Comparison of ENCODE assay signal across 15 cellular contexts in genomic region chr16:11721781-11722467, GRCh38. TPM values are rescaled to one million over a fixed set of nuclear protein-coding genes. Genes with fewer than 3 reads are reported as not detected.
DNase-seq lines count a peak whose midpoint lies in the region; ATAC-seq, FAIRE-seq and TF ChIP-seq lines count a peak whose summit lies in the region.
"Had no signal": no experiment of that assay in that cellular context is flagged by ENCODE, and none has a peak within 500 bp of the region (broad histone marks: within the 10 kb centered on the region; RNA-seq: fewer than 3 reads in every experiment).

No MANE protein-coding gene starts in this region.

- H3K27me3 ChIP-seq in H9 (ENCODE audit: insufficient read depth, low read length): no peaks in the 10 kb centered on the region
- H3K27me3 ChIP-seq in K562 (ENCODE audit: control insufficient read depth in 2 of 2, insufficient read depth in 2 of 2, low read length in 2 of 2): no peaks in the 10 kb centered on the region
- H3K27me3 ChIP-seq: dorsolateral prefrontal cortex had no signal

- no peak overlapping the region for H4K91ac ChIP-seq in H9 (ENCODE audit: insufficient read length, low read depth, low read length)

- H4K5ac ChIP-seq in H9 (ENCODE audit: insufficient read length, low read depth, low read length): no peak overlapping the region

- no peaks in the 10 kb centered on the region for H3K27me3 Mint-ChIP-seq in T-helper 2 cell treated with Interferon-gamma antibody and Interleukin-4, amounts not matched to agents 5 μg/mL and 100 μg/mL, for 36 hours (ENCODE audit: low read depth)
- no peaks in the 10 kb centered on the region for H3K27me3 Mint-ChIP-seq in H9 (ENCODE audit: low read depth)
- no peaks in the 10 kb centered on the region for H3K27me3 Mint-ChIP-seq in nephron (ENCODE audit: low read depth)

- H3K4me3 Mint-ChIP-seq in T-helper 2 cell treated with Interferon-gamma antibody and Interleukin-4, amounts not matched to agents 5 μg/mL and 100 μg/mL, for 36 hours: no peak overlapping the region
- H3K4me3 Mint-ChIP-seq in H9 (no peak overlapping the region), nephron (no peak overlapping the region)

- no peak overlapping the region for H3K4me2 ChIP-seq in H9 (ENCODE audit: insufficient read depth, insufficient read length, low read length)
- no peak overlapping the region for H3K4me2 ChIP-seq in K562 (ENCODE audit: insufficient read depth, low read length)

- no peak overlapping the region for H3K56ac ChIP-seq in H9 (ENCODE audit: insufficient read length, low read depth, low read length)

- in situ Hi-C loops in K562 (cut with MboI): no loop called here

- intact Hi-C loops in K562 (cut with micrococcal nuclease): no loop called here

- no peak for TF ChIP-seq CTCF in H9 (conservative IDR thresholded peaks at IDR 0.05)
- TF ChIP-seq CTCF in K562 (IDR thresholded peaks at IDR 0.05 in 2 of 3, conservative IDR thresholded peaks at IDR 0.05 in 1 of 3; ENCODE audit: insufficient read depth in 2 of 3, low read depth in 1 of 3, low read length in 3 of 3): no peak
- no peak for TF ChIP-seq CTCF in nephron (IDR thresholded peaks at IDR 0.05; ENCODE audit: unreplicated experiment in 3 of 3)

- no peak for TF ChIP-seq RAD21 in K562 (CRISPR knock-in tag; conservative IDR thresholded peaks at IDR 0.05 in 1 of 2, IDR thresholded peaks at IDR 0.05 in 1 of 2)

- H2BK20ac ChIP-seq in H9 (ENCODE audit: low read depth, low read length, poor library complexity, severe bottlenecking): no peak overlapping the region

- WGBS in H9 (ENCODE audit: extremely low coverage, insufficient read length, low lambda C conversion rate): no CpG with 5 or more reads among the region's 4 CpGs
- 94% methylated on average over 4 of the region's 4 CpGs for WGBS in K562 (ENCODE audit: insufficient coverage, low coverage, missing lambda C conversion rate)

- no peak overlapping the region for H4K8ac ChIP-seq in H9 (replicated peaks; ENCODE audit: insufficient read length, low read depth, low read length)

- CTCF ChIA-PET in K562 (lab: Yijun Ruan, JAX; ENCODE audit: low intra/inter-chr PET ratio): no interaction called here

- no peaks in the 10 kb centered on the region for H3K23me2 ChIP-seq in H9 (ENCODE audit: insufficient read length, low read depth, low read length, poor library complexity, severe bottlenecking)

- H2BK5ac ChIP-seq in H9 (ENCODE audit: insufficient read length, low read length): no peak overlapping the region

- no peak overlapping the region for H3T11ph ChIP-seq in H9 (ENCODE audit: low read length)

- no peak overlapping the region for H2AK5ac ChIP-seq in H9 (ENCODE audit: insufficient read length, low read length)

- peak overlapping the region; percentile 1 for H3K27ac Mint-ChIP-seq in T-helper 2 cell treated with Interferon-gamma antibody and Interleukin-4, amounts not matched to agents 5 μg/mL and 100 μg/mL, for 36 hours
- H3K27ac Mint-ChIP-seq in H9: peak overlapping the region in 2 of 3 experiments; percentile 1 to 5; a peak in 1 of 7 replicates
- H3K27ac Mint-ChIP-seq in nephron: peak overlapping the region; percentile 3 to 36 (median 6)

- no peak overlapping the region for H3K27ac ChIP-seq in H9 (ENCODE audit: insufficient read length, low read depth, low read length)
- H3K27ac ChIP-seq in K562 (ENCODE audit: extremely low read depth, low read depth, low read length): no peak overlapping the region
- H3K27ac ChIP-seq: 22Rv1, C4-2B, dorsolateral prefrontal cortex had no signal

- H3K4me3 ChIP-seq in K562: no peak overlapping the region
- H3K4me3 ChIP-seq: dorsolateral prefrontal cortex had no signal

- no peaks in the 10 kb centered on the region for H3K9me1 ChIP-seq in K562 (ENCODE audit: control insufficient read depth, insufficient read depth, low read length)

- H2BK12ac ChIP-seq in H9 (ENCODE audit: insufficient read length, low read depth, low read length): no peak overlapping the region

- no peak for TF ChIP-seq POLR2A in K562 (conservative IDR thresholded peaks at IDR 0.05)

- H3K18ac ChIP-seq in H9 (ENCODE audit: insufficient read length, low read depth, low read length): no peak overlapping the region

- no TSS peak for BruUV-seq in K562 (replicated peaks; lab: Mats Ljungman, UMichigan)

- H3K4me1 ChIP-seq in H9 (ENCODE audit: insufficient read depth, low read length) (no peaks in the 10 kb centered on the region), K562 (replicated peaks in 1 of 2; ENCODE audit: control insufficient read depth in 2 of 2, insufficient read depth in 2 of 2, low read length in 2 of 2) (no peaks in the 10 kb centered on the region)

- no peak for FAIRE-seq in K562 (lab: Jason Lieb, UNC)
- FAIRE-seq: RCC 7860 had no signal

- H3K79me1 ChIP-seq in H9 (ENCODE audit: insufficient read depth, low read depth, low read length, poor library complexity, severe bottlenecking): no peaks in the 10 kb centered on the region

- TF ChIP-seq EP300 in K562 (IDR thresholded peaks at IDR 0.05; ENCODE audit: low read length): no peak

- H3K14ac ChIP-seq in H9 (ENCODE audit: insufficient read depth, low read length): no peak overlapping the region

- H3K4me1 Mint-ChIP-seq in T-helper 2 cell treated with Interferon-gamma antibody and Interleukin-4, amounts not matched to agents 5 μg/mL and 100 μg/mL, for 36 hours (ENCODE audit: low read depth): peaks cover 13% of the 10 kb centered on the region
- H3K4me1 Mint-ChIP-seq in H9: no peaks in the 10 kb centered on the region; a peak in 1 of 4 replicates
- peaks cover 16% of the 10 kb centered on the region for H3K4me1 Mint-ChIP-seq in nephron

- H3K79me2 ChIP-seq in H9 (ENCODE audit: insufficient read depth, low read length): no peaks in the 10 kb centered on the region
- no peaks in the 10 kb centered on the region for H3K79me2 ChIP-seq in K562 (ENCODE audit: control insufficient read depth, insufficient read depth, low read length)

- H4K20me1 ChIP-seq in H9 (ENCODE audit: control insufficient read depth, insufficient read depth, insufficient read length): no peaks in the 10 kb centered on the region
- no peaks in the 10 kb centered on the region for H4K20me1 ChIP-seq in K562 (replicated peaks; ENCODE audit: control insufficient read depth, insufficient read depth, low read length)

- H2AFZ ChIP-seq in H9 (ENCODE audit: low read length) (no peak overlapping the region), K562 (ENCODE audit: low read depth, low read length) (no peak overlapping the region)

- no peak overlapping the region for H3K4ac ChIP-seq in H9 (ENCODE audit: low read depth, low read length)

- no peaks in the 10 kb centered on the region for H3K9me3 ChIP-seq in H9 (ENCODE audit: control insufficient read depth, low read depth, low read length)
- no peaks in the 10 kb centered on the region for H3K9me3 ChIP-seq in K562 (replicated peaks; ENCODE audit: control insufficient read depth, insufficient read depth, low read depth, low read length)

- POLR2A ChIA-PET in K562 (lab: Yijun Ruan, JAX): interaction anchor here (0.7 to 1.0 kb wide), 4 partner anchors 11 to 571 kb away, joined by 3 to 5 read pairs (median 4); no protein-coding TSS in a partner anchor

- H3K9ac ChIP-seq in H9 (ENCODE audit: extremely low read depth, insufficient read length, low read length) (no peak overlapping the region), K562 (ENCODE audit: insufficient read depth in 1 of 2, low read depth in 2 of 2, low read length in 2 of 2) (no peak overlapping the region)

- H3K36me3 ChIP-seq in K562 (ENCODE audit: control insufficient read depth, insufficient read depth, low read length): peaks cover 81% of the 10 kb centered on the region

- DNase-seq in T-helper 2 cell treated with Interferon-gamma antibody and Interleukin-4, amounts not matched to agents 5 μg/mL and 100 μg/mL, for 36 hours (ENCODE audit: low spot score): no peak
- DNase-seq in T-helper 2 cell (no peak), H9 (no peak), K562 (ENCODE audit: extremely low read depth in 1 of 4, low spot score in 3 of 4) (no peak), KG1 (lab: John Stamatoyannopoulos, UW) (no peak), NCI-H146 treated with DMSO at 0.1 percent for 48 hours (lab: John Stamatoyannopoulos, UW; ENCODE audit: unreplicated experiment) (no peak)
- DNase-seq: dorsolateral prefrontal cortex, NCI-H1048, NCI-H774 had no signal

- no peaks in the 10 kb centered on the region for H3K9me3 Mint-ChIP-seq in T-helper 2 cell treated with Interferon-gamma antibody and Interleukin-4, amounts not matched to agents 5 μg/mL and 100 μg/mL, for 36 hours
- H3K9me3 Mint-ChIP-seq in H9 (no peaks in the 10 kb centered on the region), nephron (no peaks in the 10 kb centered on the region)

- ATAC-seq in K562 (no peak), GM18867 (IDR thresholded peaks at IDR 0.05; ENCODE audit: unreplicated experiment) (no peak)
- ATAC-seq: esophagus mucosa had no signal

- no peak overlapping the region for H2BK15ac ChIP-seq in H9 (ENCODE audit: low read depth, low read length)

- no peak overlapping the region for H3K23ac ChIP-seq in H9 (ENCODE audit: insufficient read length, low read depth, low read length)

- peaks cover 41% of the 10 kb centered on the region for H3K36me3 Mint-ChIP-seq in T-helper 2 cell treated with Interferon-gamma antibody and Interleukin-4, amounts not matched to agents 5 μg/mL and 100 μg/mL, for 36 hours (ENCODE audit: low read depth)
- H3K36me3 Mint-ChIP-seq in H9 (ENCODE audit: insufficient read depth in 1 of 3, low read depth in 3 of 3) (peaks cover 4 to 33% (median 23%) of the 10 kb centered on the region in 3 experiments; a peak in 6 of 7 replicates), nephron (ENCODE audit: low read depth) (peaks cover 49% of the 10 kb centered on the region)

- no peak overlapping the region for H2BK120ac ChIP-seq in H9 (ENCODE audit: low read depth, low read length, poor library complexity, severe bottlenecking)

RNA-seq across cellular contexts. Expression of gene TXNDC11, which starts 20.7 kb away (rescaled TPM):
- total RNA-seq in H9 (2021) (12.2 and 15.3 TPM in 2 replicates), K562 (2014; rRNA removed) (26.2 and 32.9 TPM in 2 replicates), K562 (2014; rRNA removed; fragmentation: Illumina TruSeq; extraction: Trizol) (17.8 TPM in 2 replicates), K562 (2015; rRNA removed; fragmentation: Illumina TruSeq; extraction: Trizol) (28.2 and 28.6 TPM in 2 replicates), K562 (2021) (25.4 and 26.2 TPM in 2 replicates)
- total RNA-seq in K562 (2011; cell fraction: chromatin; rRNA removed; ENCODE audit: low replicate concordance): 65.0 and 78.1 TPM in 2 replicates
- total RNA-seq in K562 (2011; cell fraction: nucleolus; rRNA removed): 60.9 and 64.0 TPM in 2 replicates
- 65.3 and 87.2 TPM in 2 replicates for total RNA-seq in K562 (2011; cell fraction: nucleoplasm; rRNA removed)
- polyA plus RNA-seq in K562 (2011; rRNA removed) (32.6 and 35.8 TPM in 2 replicates), K562 (2014; fragmentation: Illumina TruSeq; extraction: Trizol) (27.7 and 29.2 TPM in 2 replicates), K562 (2014; fragmentation: Nextera tagmentation; extraction: Ambion mirVana) (1 to 10 TPM in 1 of 2 experiments, under 1 TPM in 1; 0.66 to 2.3 TPM), K562 (2014; rRNA removed) (22.2 and 32.3 TPM in 2 replicates)
- 40.2 and 47.6 TPM in 2 replicates for polyA plus RNA-seq in K562 (2011; cell fraction: cytosol; rRNA removed)
- 36.3 and 37.9 TPM in 2 replicates for polyA plus RNA-seq in K562 (2011; cell fraction: nucleus; rRNA removed)
- 18.8 and 43.5 TPM in 2 replicates for polyA plus RNA-seq in K562 (2012)
- polyA minus RNA-seq in K562 (2011; rRNA and poly(A)+ RNA removed): 30.8 and 36.2 TPM in 2 replicates
- polyA minus RNA-seq in K562 (2011; cell fraction: cytosol; rRNA and poly(A)+ RNA removed): 13.2 and 22.6 TPM in 2 replicates
- polyA minus RNA-seq in K562 (2011; cell fraction: nucleus; rRNA and poly(A)+ RNA removed): 14.3 and 22.9 TPM in 2 replicates

RNA-seq across cellular contexts. Expression of gene SNN, which starts 53.7 kb away (rescaled TPM):
- 43.9 and 44.2 TPM in 2 replicates for total RNA-seq in H9 (2021)
- 0.81 and 2.2 TPM in 2 replicates for total RNA-seq in K562 (2011; cell fraction: chromatin; rRNA removed; ENCODE audit: low replicate concordance)
- 1.7 and 2.0 TPM in 2 replicates for total RNA-seq in K562 (2011; cell fraction: nucleolus; rRNA removed)
- total RNA-seq in K562 (2011; cell fraction: nucleoplasm; rRNA removed): 1.8 and 2.4 TPM in 2 replicates
- total RNA-seq in K562 (2014; rRNA removed): 1.4 and 2.4 TPM in 2 replicates
- 1.5 and 1.6 TPM in 2 replicates for total RNA-seq in K562 (2014; rRNA removed; fragmentation: Illumina TruSeq; extraction: Trizol)
- total RNA-seq in K562 (2015; rRNA removed; fragmentation: Illumina TruSeq; extraction: Trizol): 2.8 and 3.0 TPM in 2 replicates
- 2.0 and 2.9 TPM in 2 replicates for total RNA-seq in K562 (2021)
- 2.2 and 2.3 TPM in 2 replicates for polyA plus RNA-seq in K562 (2011; rRNA removed)
- polyA plus RNA-seq in K562 (2011; cell fraction: cytosol; rRNA removed): 2.3 and 2.9 TPM in 2 replicates
- 1.2 and 2.1 TPM in 2 replicates for polyA plus RNA-seq in K562 (2011; cell fraction: nucleus; rRNA removed)
- 3.0 and 3.7 TPM in 2 replicates for polyA plus RNA-seq in K562 (2012)
- 1.9 and 2.6 TPM in 2 replicates for polyA plus RNA-seq in K562 (2014; fragmentation: Illumina TruSeq; extraction: Trizol)
- under 1 TPM; 0.07 to 0.22 TPM for polyA plus RNA-seq in K562 (2014; fragmentation: Nextera tagmentation; extraction: Ambion mirVana)
- 1.9 and 2.5 TPM in 2 replicates for polyA plus RNA-seq in K562 (2014; rRNA removed)
- 1.4 TPM in 2 replicates for polyA minus RNA-seq in K562 (2011; rRNA and poly(A)+ RNA removed)
- 0.67 and 1.7 TPM in 2 replicates for polyA minus RNA-seq in K562 (2011; cell fraction: cytosol; rRNA and poly(A)+ RNA removed)
- 0.94 and 2.0 TPM in 2 replicates for polyA minus RNA-seq in K562 (2011; cell fraction: nucleus; rRNA and poly(A)+ RNA removed)

Comparison
In these comparisons a context has a peak if more than half of its experiments do, and no peak if none do; other contexts are left out.
1. RNA of gene SNN, which starts 53.7 kb away (total RNA-seq): 43.9 to 44.2 TPM in H9; 0.81 to 3.0 TPM in K562; every median in the first group is over 10 times any median in the second.
2. Peak in every context shown above with its lines, with median percentiles within 50 percentile points of each other: H3K27ac Mint-ChIP-seq.